8 cellular contexts compared by ENCODE assay signal in the genomic region with DNA sequence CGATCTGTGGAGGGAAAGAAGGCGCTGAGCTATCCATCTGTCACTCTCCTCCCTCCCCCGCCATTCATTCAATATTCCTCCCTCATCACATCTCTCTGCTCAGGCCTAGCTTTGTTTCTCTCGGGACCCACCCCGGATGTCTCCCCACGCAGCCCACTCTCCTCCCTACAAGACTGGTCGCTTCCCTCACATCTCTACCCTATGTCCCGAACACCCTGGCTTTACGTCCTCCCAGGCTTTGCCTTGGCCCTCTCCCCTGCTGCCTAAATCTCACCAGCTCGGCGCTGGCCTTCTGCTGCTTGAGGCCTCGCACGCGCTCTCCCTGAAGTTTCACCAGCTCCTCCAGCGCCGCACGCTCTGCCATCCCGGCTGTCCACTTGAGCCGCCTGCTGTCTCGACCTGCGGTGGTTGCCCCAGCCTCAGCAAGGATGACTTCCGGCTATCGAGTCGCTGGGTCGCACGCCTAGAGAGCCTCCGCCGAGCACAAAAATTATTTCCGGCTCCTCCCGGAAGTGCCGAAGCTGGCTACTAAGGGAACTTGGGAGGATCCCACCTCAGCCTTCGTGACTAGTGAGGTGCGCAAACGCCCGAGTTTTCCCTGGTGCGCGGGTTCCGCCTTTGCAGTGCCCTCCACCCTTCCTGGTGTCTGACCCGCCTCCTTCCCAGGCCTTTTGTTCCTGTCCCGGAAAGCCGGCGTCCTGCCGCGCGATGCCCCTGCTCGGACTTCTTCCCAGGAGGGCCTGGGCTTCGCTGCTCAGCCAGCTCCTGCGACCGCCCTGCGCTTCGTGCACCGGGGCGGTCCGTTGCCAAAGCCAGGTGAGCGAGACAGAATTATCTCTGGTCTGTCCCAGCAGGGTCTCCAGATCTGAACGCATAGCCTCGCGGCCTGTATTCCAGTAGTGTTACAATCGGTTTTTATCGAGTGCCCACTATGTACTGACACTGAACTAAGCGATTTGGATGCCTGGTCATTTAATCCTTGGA. TPM values are rescaled to one million over a fixed set of nuclear protein-coding genes. Genes with fewer than 3 reads are reported as not detected.
DNase-seq lines count a peak whose midpoint lies in the region; ATAC-seq and TF ChIP-seq lines count a peak whose summit lies in the region.

A gene with protein sequence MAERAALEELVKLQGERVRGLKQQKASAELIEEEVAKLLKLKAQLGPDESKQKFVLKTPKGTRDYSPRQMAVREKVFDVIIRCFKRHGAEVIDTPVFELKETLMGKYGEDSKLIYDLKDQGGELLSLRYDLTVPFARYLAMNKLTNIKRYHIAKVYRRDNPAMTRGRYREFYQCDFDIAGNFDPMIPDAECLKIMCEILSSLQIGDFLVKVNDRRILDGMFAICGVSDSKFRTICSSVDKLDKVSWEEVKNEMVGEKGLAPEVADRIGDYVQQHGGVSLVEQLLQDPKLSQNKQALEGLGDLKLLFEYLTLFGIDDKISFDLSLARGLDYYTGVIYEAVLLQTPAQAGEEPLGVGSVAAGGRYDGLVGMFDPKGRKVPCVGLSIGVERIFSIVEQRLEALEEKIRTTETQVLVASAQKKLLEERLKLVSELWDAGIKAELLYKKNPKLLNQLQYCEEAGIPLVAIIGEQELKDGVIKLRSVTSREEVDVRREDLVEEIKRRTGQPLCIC (minus strand): TSS at position 430 of the 984 bp plus-strand sequence. CDS start 66 bp downstream, at position 364.
A gene with protein sequence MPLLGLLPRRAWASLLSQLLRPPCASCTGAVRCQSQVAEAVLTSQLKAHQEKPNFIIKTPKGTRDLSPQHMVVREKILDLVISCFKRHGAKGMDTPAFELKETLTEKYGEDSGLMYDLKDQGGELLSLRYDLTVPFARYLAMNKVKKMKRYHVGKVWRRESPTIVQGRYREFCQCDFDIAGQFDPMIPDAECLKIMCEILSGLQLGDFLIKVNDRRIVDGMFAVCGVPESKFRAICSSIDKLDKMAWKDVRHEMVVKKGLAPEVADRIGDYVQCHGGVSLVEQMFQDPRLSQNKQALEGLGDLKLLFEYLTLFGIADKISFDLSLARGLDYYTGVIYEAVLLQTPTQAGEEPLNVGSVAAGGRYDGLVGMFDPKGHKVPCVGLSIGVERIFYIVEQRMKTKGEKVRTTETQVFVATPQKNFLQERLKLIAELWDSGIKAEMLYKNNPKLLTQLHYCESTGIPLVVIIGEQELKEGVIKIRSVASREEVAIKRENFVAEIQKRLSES (plus strand): TSS at position 515 of the 984 bp plus-strand sequence. CDS start 194 bp downstream, at position 709.

- H3K36me3 ChIP-seq in mucosa of descending colon (ENCODE audit: low read depth): peaks cover 5% of the 10 kb centered on the region

- ATAC-seq in GM21526 (IDR thresholded peaks at IDR 0.05; ENCODE audit: low FRiP score, unreplicated experiment) (peak; percentile 96), mucosa of descending colon (peak; percentile 98)

- peaks cover 23% of the 10 kb centered on the region for H3K4me1 ChIP-seq in mucosa of descending colon (ENCODE audit: low read depth)

- peak within 1 kb of the TSS; percentile 50 for H3K4me3 ChIP-seq in mucosa of descending colon

- peak within 1 kb of the TSS; percentile 90 for H3K27ac ChIP-seq in epithelial cell of prostate

- no peak for TF ChIP-seq CTCF in mucosa of descending colon (IDR thresholded peaks at IDR 0.05)

- H3K9me3 ChIP-seq in mucosa of descending colon: no peaks in the 10 kb centered on the region

- peak; percentile 99 for DNase-seq in DMS 273 (lab: John Stamatoyannopoulos, UW; ENCODE audit: unreplicated experiment)
- DNase-seq in HuH-7.5 (ENCODE audit: low spot score): peak; percentile 82
- peak; percentile 47 for DNase-seq in OCI-M2 (lab: John Stamatoyannopoulos, UW; ENCODE audit: unreplicated experiment)
- DNase-seq in activated T-cell treated with anti-CD3 and anti-CD28 coated beads for 48 hours (ENCODE audit: low read depth): peak; percentile 82
- DNase-seq in epithelial cell of prostate (ENCODE audit: low read depth, low spot score): peak; percentile 83
- DNase-seq in mucosa of descending colon: peak; percentile 93 to 95 (median 93)
- peak; percentile 79 for DNase-seq in stimulated activated CD8-positive, alpha-beta memory T cell treated with anti-CD3 and anti-CD28 coated beads, Interleukin-4, amount 100 ng/mL, for 24 hours (ENCODE audit: low read depth)

- intact Hi-C loops in mucosa of descending colon (cut with DNase I, micrococcal nuclease): no loop called here

RNA-seq across cellular contexts. Expression of the first gene that starts in this region (rescaled TPM):
- 10 to 100 TPM; 44.5 to 58.3 (median 56.4) TPM for total RNA-seq in mucosa of descending colon

RNA-seq across cellular contexts. Expression of the second gene that starts in this region (rescaled TPM):
- total RNA-seq in mucosa of descending colon: 10 to 100 TPM; 28.9 to 43.3 (median 39.6) TPM

Comparison
In these comparisons a context has a peak if more than half of its experiments do, and no peak if none do; other contexts are left out.
1. Peak in every context shown above with its lines: DNase-seq, ATAC-seq, H3K4me3 ChIP-seq and H3K27ac ChIP-seq.
2. DNase-seq: peak in every context shown above with its lines; median percentile 99 in DMS 273; 93 in mucosa of descending colon; 83 in epithelial cell of prostate; 82 in HuH-7.5; 82 in activated T-cell treated with anti-CD3 and anti-CD28 coated beads for 48 hours; 79 in stimulated activated CD8-positive, alpha-beta memory T cell treated with anti-CD3 and anti-CD28 coated beads, Interleukin-4, amount 100 ng/mL, for 24 hours; 47 in OCI-M2.